Comparison of ENCODE assay signal across 8 cellular contexts in the genomic region with DNA sequence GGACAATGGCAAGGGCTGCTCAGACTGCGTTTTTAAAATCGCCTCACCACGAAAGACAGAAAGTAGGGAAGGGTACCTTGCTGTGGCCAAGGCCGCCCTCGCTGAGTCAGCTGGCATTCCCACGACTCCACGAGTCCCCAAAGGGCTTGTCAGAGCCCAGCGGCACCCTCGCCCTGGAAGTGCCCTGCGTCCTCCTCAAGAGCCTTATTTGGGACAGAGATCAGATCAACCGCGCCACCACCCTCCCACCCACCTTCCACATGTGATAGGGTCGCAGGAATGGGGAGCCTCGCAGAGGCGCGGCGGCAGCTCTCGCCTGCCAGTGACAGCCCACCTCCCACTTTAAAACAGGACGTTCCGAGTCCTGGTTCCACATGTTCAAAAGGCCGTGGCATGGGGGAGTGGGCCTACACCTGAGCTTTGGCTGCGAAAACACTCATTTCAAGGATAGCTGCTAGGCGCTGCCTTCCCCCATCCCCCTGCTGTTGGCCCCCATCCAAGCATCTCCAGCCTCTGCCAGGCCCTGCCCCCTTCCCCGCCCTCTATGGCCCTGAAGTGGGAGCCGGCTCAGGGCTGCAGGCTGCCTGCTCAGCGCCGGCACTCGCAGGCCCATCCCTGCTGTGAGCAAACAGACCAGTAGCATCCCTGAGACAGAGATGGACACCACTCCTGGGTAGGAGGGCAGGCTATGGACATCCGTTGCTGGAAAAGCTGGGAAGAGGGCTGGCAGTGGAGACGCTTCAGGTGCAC.
DNase-seq lines count a peak whose midpoint lies in the region; ATAC-seq and TF ChIP-seq lines count a peak whose summit lies in the region.

No MANE protein-coding gene starts in this region.

- no peak for TF ChIP-seq CTCF in astrocyte of the spinal cord (IDR thresholded peaks at IDR 0.05; ENCODE audit: low read depth, low read length)

- no peaks in the 10 kb centered on the region for H3K9me3 ChIP-seq in stomach smooth muscle (ENCODE audit: control insufficient read depth in 2 of 2, low read length in 2 of 2)

- ATAC-seq in GM18511 (IDR thresholded peaks at IDR 0.05; ENCODE audit: unreplicated experiment) (no peak), HG03457 (IDR thresholded peaks at IDR 0.05; ENCODE audit: unreplicated experiment) (no peak), HG02588 (IDR thresholded peaks at IDR 0.05; ENCODE audit: unreplicated experiment) (no peak)

- in situ Hi-C loops in astrocyte of the spinal cord (cut with HindIII; ENCODE audit: low sequenced_read_pairs): no loop called here

- peak overlapping the region; percentile 88 to 89 for H3K9ac ChIP-seq in stomach smooth muscle (ENCODE audit: low read length in 2 of 2)

- DNase-seq in COLO668 (lab: John Stamatoyannopoulos, UW; ENCODE audit: unreplicated experiment) (peak; percentile 84), NCI-H146 treated with DMSO at 0.1 percent for 48 hours (lab: John Stamatoyannopoulos, UW; ENCODE audit: unreplicated experiment) (peak; percentile 81), astrocyte of the spinal cord (ENCODE audit: low read depth, low spot score) (no peak), islet precursor cell (peak; percentile 73)

- H3K27me3 ChIP-seq in stomach smooth muscle (ENCODE audit: control insufficient read depth in 1 of 2, insufficient read depth in 2 of 2, low read length in 2 of 2): no peaks in the 10 kb centered on the region

- peak overlapping the region; percentile 64 for H3K4me3 ChIP-seq in astrocyte of the spinal cord (ENCODE audit: low read depth, low read length)
- peak overlapping the region; percentile 84 to 86 for H3K4me3 ChIP-seq in stomach smooth muscle (ENCODE audit: low read length in 2 of 2)

- H3K36me3 ChIP-seq in stomach smooth muscle (ENCODE audit: control insufficient read depth in 2 of 2, insufficient read depth in 2 of 2, low read length in 2 of 2): no peaks in the 10 kb centered on the region

- H3K4me1 ChIP-seq in stomach smooth muscle (ENCODE audit: control insufficient read depth, insufficient read depth, low read length): peaks cover 20% of the 10 kb centered on the region

- peak overlapping the region; percentile 87 for H3K27ac ChIP-seq in stomach smooth muscle (ENCODE audit: low read length)
